12 cellular contexts compared by ENCODE assay signal in genomic region chr16:1870365-1871082, GRCh38. TPM values are rescaled to one million over a fixed set of nuclear protein-coding genes. Genes with fewer than 3 reads are reported as not detected.
A peak's percentile ranks its signal among the peaks of the same experiment; 100 is the strongest.
DNase-seq lines count a peak whose midpoint lies in the region; ATAC-seq and TF ChIP-seq lines count a peak whose summit lies in the region.
"Had no signal": no experiment of that assay in that cellular context is flagged by ENCODE, and none has a peak within 500 bp of the region (broad histone marks: within the 10 kb centered on the region; RNA-seq: fewer than 3 reads in every experiment).

No MANE protein-coding gene starts in this region.

- H3K9me3 ChIP-seq in effector memory CD4-positive, alpha-beta T cell (ENCODE audit: control insufficient read depth, low read length): no peaks in the 10 kb centered on the region
- no peaks in the 10 kb centered on the region for H3K9me3 ChIP-seq in naive thymus-derived CD4-positive, alpha-beta T cell (ENCODE audit: control insufficient read depth in 2 of 3, low read length in 3 of 3)
- H3K9me3 ChIP-seq: testis had no signal

- no peak overlapping the region for H3K27ac ChIP-seq in effector memory CD4-positive, alpha-beta T cell (ENCODE audit: insufficient read depth, low read length, poor library complexity, severe bottlenecking)
- H3K27ac ChIP-seq in naive thymus-derived CD4-positive, alpha-beta T cell (ENCODE audit: low read depth, low read length): no peak overlapping the region
- H3K27ac ChIP-seq: testis had no signal

- peaks cover 12 to 29% (median 19%) of the 10 kb centered on the region in 5 donors for H3K27me3 Mint-ChIP-seq in naive thymus-derived CD4-positive, alpha-beta T cell

- H3K4me3 Mint-ChIP-seq in naive thymus-derived CD4-positive, alpha-beta T cell: no peak overlapping the region

- intact Hi-C loops in naive thymus-derived CD4-positive, alpha-beta T cell (cut with micrococcal nuclease): no loop called here

- H3K4me1 ChIP-seq in effector memory CD4-positive, alpha-beta T cell (ENCODE audit: control insufficient read depth, insufficient read depth, low read length, poor library complexity, severe bottlenecking): no peaks in the 10 kb centered on the region
- no peaks in the 10 kb centered on the region for H3K4me1 ChIP-seq in naive thymus-derived CD4-positive, alpha-beta T cell (ENCODE audit: control insufficient read depth in 2 of 2, insufficient read depth in 2 of 2, low read length in 2 of 2)
- H3K4me1 ChIP-seq: testis had no signal

- peaks cover 0 to 4% (median 0%) of the 10 kb centered on the region in 5 donors for H3K36me3 Mint-ChIP-seq in naive thymus-derived CD4-positive, alpha-beta T cell

- H3K27ac Mint-ChIP-seq in naive thymus-derived CD4-positive, alpha-beta T cell: no peak overlapping the region

- H3K4me3 ChIP-seq in effector memory CD4-positive, alpha-beta T cell (ENCODE audit: insufficient read depth, low read depth, low read length, poor library complexity, severe bottlenecking): no peak overlapping the region
- H3K4me3 ChIP-seq in naive thymus-derived CD4-positive, alpha-beta T cell (ENCODE audit: low read length): no peak overlapping the region

- peak; percentile 13 for DNase-seq in activated CD8-positive, alpha-beta memory T cell treated with anti-CD3 and anti-CD28 coated beads, Interleukin-2, amount 50 U/mL, for 48 hours
- no peak for DNase-seq in activated CD8-positive, alpha-beta memory T cell treated with anti-CD3 and anti-CD28 coated beads for 24 hours
- DNase-seq in SW480 (ENCODE audit: low spot score) (peak; percentile 31), glomerular visceral epithelial cell (ENCODE audit: extremely low spot score) (peak; percentile 45), GM20000 (ENCODE audit: low spot score) (no peak)
- DNase-seq in effector memory CD4-positive, alpha-beta T cell: no peak
- no peak for DNase-seq in naive thymus-derived CD4-positive, alpha-beta T cell
- DNase-seq in activated effector memory CD4-positive, alpha-beta T cell treated with anti-CD3 and anti-CD28 coated beads, Interleukin-2, amount 50 U/mL, for 16 hours: no peak
- DNase-seq: RPMI8226; stimulated activated CD4-positive, alpha-beta T cell treated with anti-CD3 and anti-CD28 coated beads, Interleukin-2, amount 100 ng/mL, for 48 hours; testis had no signal

- no peak for ATAC-seq in naive thymus-derived CD4-positive, alpha-beta T cell

- H3K9me3 Mint-ChIP-seq in naive thymus-derived CD4-positive, alpha-beta T cell: peaks cover 0 to 3% (median 0%) of the 10 kb centered on the region in 11 donors

- CTCF ChIA-PET in naive thymus-derived CD4-positive, alpha-beta T cell (lab: Charles Lee): no interaction called here

- no peak for TF ChIP-seq CTCF in GM20000 (IDR thresholded peaks at IDR 0.05; ENCODE audit: extremely low read depth, missing control alignments)

- no peaks in the 10 kb centered on the region for H3K36me3 ChIP-seq in effector memory CD4-positive, alpha-beta T cell (ENCODE audit: control insufficient read depth, insufficient read depth, low read length)
- H3K36me3 ChIP-seq in naive thymus-derived CD4-positive, alpha-beta T cell (ENCODE audit: control insufficient read depth in 2 of 3, insufficient read depth in 3 of 3, low read length in 3 of 3): no peaks in the 10 kb centered on the region

- POLR2A ChIA-PET in naive thymus-derived CD4-positive, alpha-beta T cell (lab: Charles Lee): no interaction called here

- H3K27me3 ChIP-seq in effector memory CD4-positive, alpha-beta T cell (replicated peaks; ENCODE audit: control insufficient read depth, insufficient read depth, low read length, poor library complexity, severe bottlenecking): peaks cover 6% of the 10 kb centered on the region
- H3K27me3 ChIP-seq in naive thymus-derived CD4-positive, alpha-beta T cell (ENCODE audit: control insufficient read depth in 2 of 2, insufficient read depth in 2 of 2, low read length in 2 of 2): no peaks in the 10 kb centered on the region
- H3K27me3 ChIP-seq: testis had no signal

- H3K4me1 Mint-ChIP-seq in naive thymus-derived CD4-positive, alpha-beta T cell: peaks cover 0 to 6% (median 5%) of the 10 kb centered on the region in 7 donors

RNA-seq across cellular contexts. Expression of gene MEIOB, which starts 1.4 kb away (rescaled TPM):
- not detected for total RNA-seq in naive thymus-derived CD4-positive, alpha-beta T cell
- polyA plus RNA-seq in naive thymus-derived CD4-positive, alpha-beta T cell: not detected

RNA-seq across cellular contexts. Expression of gene FAHD1, which starts 43.5 kb away (rescaled TPM):
- 10 to 100 TPM in 1 of 5 experiments, 1 to 10 TPM in 4; 7.8 to 12.9 (median 9.7) TPM for total RNA-seq in naive thymus-derived CD4-positive, alpha-beta T cell
- 10 to 100 TPM; 27.5 to 28.6 TPM for polyA plus RNA-seq in naive thymus-derived CD4-positive, alpha-beta T cell

RNA-seq across cellular contexts. Expression of gene HAGH, which starts 43.9 kb away (rescaled TPM):
- total RNA-seq in naive thymus-derived CD4-positive, alpha-beta T cell: 10 to 100 TPM; 46.2 to 72.9 (median 48.9) TPM
- polyA plus RNA-seq in naive thymus-derived CD4-positive, alpha-beta T cell: 10 to 100 TPM; 39.4 to 62.4 TPM

RNA-seq across cellular contexts. Expression of gene HS3ST6, which starts 47.7 kb away (rescaled TPM):
- total RNA-seq in naive thymus-derived CD4-positive, alpha-beta T cell: not detected
- not detected for polyA plus RNA-seq in naive thymus-derived CD4-positive, alpha-beta T cell
- total RNA-seq: frontal cortex had no signal

Comparison
In these comparisons a context has a peak if more than half of its experiments do, and no peak if none do; other contexts are left out.
1. DNase-seq: peak in activated CD8-positive, alpha-beta memory T cell treated with anti-CD3 and anti-CD28 coated beads, Interleukin-2, amount 50 U/mL, for 48 hours (single experiment), SW480 (single experiment) and glomerular visceral epithelial cell (single experiment); none in activated CD8-positive, alpha-beta memory T cell treated with anti-CD3 and anti-CD28 coated beads for 24 hours (single experiment), effector memory CD4-positive, alpha-beta T cell (0 of 3), naive thymus-derived CD4-positive, alpha-beta T cell (0 of 9), GM20000 (single experiment) and activated effector memory CD4-positive, alpha-beta T cell treated with anti-CD3 and anti-CD28 coated beads, Interleukin-2, amount 50 U/mL, for 16 hours (single experiment).